ENCODE assay signal across 2 cellular contexts in genomic region chr4:74623041-74623440, GRCh38.
TF ChIP-seq lines count a peak whose summit lies in the region.

No MANE protein-coding gene starts in this region.

TF ChIP-seq in Ishikawa, 13 proteins besides CTCF, POLR2A, EP300 and RAD21 (continued from another document):
- TF ChIP-seq MAX (IDR thresholded peaks at IDR 0.05) (no peak), TAF1 (IDR thresholded peaks at IDR 0.05; ENCODE audit: low read depth) (no peak), YY1 (IDR thresholded peaks at IDR 0.05; ENCODE audit: low read depth) (no peak), ZBTB7A (IDR thresholded peaks at IDR 0.05; ENCODE audit: low read depth) (no peak)

TF ChIP-seq in SK-N-SH, 30 proteins besides CTCF, POLR2A, EP300 and RAD21 (continued from another document):
- TF ChIP-seq, protein P1, sequence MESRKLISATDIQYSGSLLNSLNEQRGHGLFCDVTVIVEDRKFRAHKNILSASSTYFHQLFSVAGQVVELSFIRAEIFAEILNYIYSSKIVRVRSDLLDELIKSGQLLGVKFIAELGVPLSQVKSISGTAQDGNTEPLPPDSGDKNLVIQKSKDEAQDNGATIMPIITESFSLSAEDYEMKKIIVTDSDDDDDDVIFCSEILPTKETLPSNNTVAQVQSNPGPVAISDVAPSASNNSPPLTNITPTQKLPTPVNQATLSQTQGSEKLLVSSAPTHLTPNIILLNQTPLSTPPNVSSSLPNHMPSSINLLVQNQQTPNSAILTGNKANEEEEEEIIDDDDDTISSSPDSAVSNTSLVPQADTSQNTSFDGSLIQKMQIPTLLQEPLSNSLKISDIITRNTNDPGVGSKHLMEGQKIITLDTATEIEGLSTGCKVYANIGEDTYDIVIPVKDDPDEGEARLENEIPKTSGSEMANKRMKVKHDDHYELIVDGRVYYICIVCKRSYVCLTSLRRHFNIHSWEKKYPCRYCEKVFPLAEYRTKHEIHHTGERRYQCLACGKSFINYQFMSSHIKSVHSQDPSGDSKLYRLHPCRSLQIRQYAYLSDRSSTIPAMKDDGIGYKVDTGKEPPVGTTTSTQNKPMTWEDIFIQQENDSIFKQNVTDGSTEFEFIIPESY (IDR thresholded peaks at IDR 0.05; ENCODE audit: borderline replicate concordance, low read depth): no peak
- TF ChIP-seq NRF1 (IDR thresholded peaks at IDR 0.05; ENCODE audit: low read depth, low read length): no peak
- no peak for TF ChIP-seq FOXM1 (IDR thresholded peaks at IDR 0.05; ENCODE audit: low read depth)
- TF ChIP-seq CHD2 (IDR thresholded peaks at IDR 0.05; ENCODE audit: low read length, partially characterized antibody): no peak
- no peak for TF ChIP-seq TCF12 (IDR thresholded peaks at IDR 0.05)
- TF ChIP-seq FOXJ3 (CRISPR knock-in tag; IDR thresholded peaks at IDR 0.05): no peak
- no peak for TF ChIP-seq PBX3 (IDR thresholded peaks at IDR 0.05)
- TF ChIP-seq MEF2A (IDR thresholded peaks at IDR 0.05; ENCODE audit: borderline replicate concordance, low read depth): no peak
- no peak for TF ChIP-seq RFX5 (IDR thresholded peaks at IDR 0.05; ENCODE audit: low read length)
- TF ChIP-seq FOSL2 (IDR thresholded peaks at IDR 0.05; ENCODE audit: borderline replicate concordance, low read depth): no peak
